ENCODE assay signal across 21 cellular contexts in the genomic region with DNA sequence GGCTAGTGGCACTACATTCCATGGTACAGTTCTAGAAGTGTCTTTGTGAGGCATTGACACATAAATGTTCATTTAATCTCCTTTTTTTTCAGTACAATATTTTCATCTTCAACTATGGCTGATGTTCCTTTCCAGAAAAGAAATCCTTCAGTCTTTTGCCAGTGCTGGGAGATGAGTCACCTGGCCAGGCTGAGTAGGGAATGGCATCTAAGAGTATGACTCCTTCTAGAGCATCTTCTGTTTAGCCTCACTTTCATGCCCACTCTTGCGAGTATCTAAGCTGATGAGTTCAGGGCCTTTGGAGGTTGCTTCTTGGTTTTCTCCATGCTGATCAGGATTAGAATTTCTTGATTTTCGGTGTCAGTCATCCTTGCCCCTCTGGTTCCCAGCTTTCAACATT.
"Had no signal": no experiment of that assay in that cellular context is flagged by ENCODE, and none has a peak within 500 bp of the region (broad histone marks: within the 10 kb centered on the region; RNA-seq: fewer than 3 reads in every experiment).

No MANE protein-coding gene starts in this region.

- H3K4me2 ChIP-seq: smooth muscle cell had no signal

- H3K4me3 ChIP-seq: esophagus squamous epithelium, smooth muscle cell, suprapubic skin, upper lobe of left lung had no signal

- FAIRE-seq: TTC549 had no signal

- ATAC-seq: right cardiac atrium; stimulated activated naive CD8-positive, alpha-beta T cell treated with anti-CD3 and anti-CD28 coated beads, Interleukin-15, Interleukin-2, amounts not matched to agents 100 U/mL and 50 U/mL, for 24 hours had no signal

- DNase-seq: activated CD4-positive, alpha-beta T cell treated with anti-CD3 and anti-CD28 coated beads, Interleukin-2, amount 10 ng/mL, durations not matched to agents 7 days and 5 days; activated CD4-positive, CD25-positive, alpha-beta regulatory T cell; activated CD8-positive, alpha-beta memory T cell treated with anti-CD3 and anti-CD28 coated beads for 24 hours; activated gamma-delta T cell treated with Interleukin-2 at 50 U/mL for 16 hours; amygdala; cortex of kidney; effector CD4-positive, alpha-beta T cell; esophagus squamous epithelium; foreskin melanocyte; occipital lobe; right cardiac atrium; stimulated activated naive CD8-positive, alpha-beta T cell treated with anti-CD3 and anti-CD28 coated beads, Interleukin-15, Interleukin-2, amounts not matched to agents 100 U/mL and 50 U/mL, for 24 hours; T-helper 2 cell; upper lobe of left lung had no signal

- H3K9me3 ChIP-seq: esophagus squamous epithelium, suprapubic skin, upper lobe of left lung had no signal

- H3K27ac ChIP-seq: esophagus squamous epithelium, suprapubic skin, upper lobe of left lung had no signal

- H3K4me1 ChIP-seq: esophagus squamous epithelium, suprapubic skin, upper lobe of left lung had no signal

- H3K27ac Mint-ChIP-seq: activated CD4-positive, alpha-beta T cell treated with anti-CD3 and anti-CD28 coated beads, Interleukin-2, amount 10 ng/mL, durations not matched to agents 7 days and 5 days; activated naive CD8-positive, alpha-beta T cell; brain; nephron; progenitor cell of endocrine pancreas had no signal

- H3K9me3 Mint-ChIP-seq: activated CD4-positive, alpha-beta T cell treated with anti-CD3 and anti-CD28 coated beads, Interleukin-2, amount 10 ng/mL, durations not matched to agents 7 days and 5 days; nephron had no signal

- H3K4me3 Mint-ChIP-seq: activated CD4-positive, alpha-beta T cell treated with anti-CD3 and anti-CD28 coated beads, Interleukin-2, amount 10 ng/mL, durations not matched to agents 7 days and 5 days; activated naive CD8-positive, alpha-beta T cell; brain; nephron had no signal

- H3K36me3 Mint-ChIP-seq: activated naive CD8-positive, alpha-beta T cell; brain had no signal

- H3K4me1 Mint-ChIP-seq: activated CD4-positive, alpha-beta T cell treated with anti-CD3 and anti-CD28 coated beads, Interleukin-2, amount 10 ng/mL, durations not matched to agents 7 days and 5 days; nephron had no signal

- H3K27me3 Mint-ChIP-seq: activated naive CD8-positive, alpha-beta T cell; progenitor cell of endocrine pancreas had no signal
